1 cellular context compared by ENCODE assay signal in the genomic region with DNA sequence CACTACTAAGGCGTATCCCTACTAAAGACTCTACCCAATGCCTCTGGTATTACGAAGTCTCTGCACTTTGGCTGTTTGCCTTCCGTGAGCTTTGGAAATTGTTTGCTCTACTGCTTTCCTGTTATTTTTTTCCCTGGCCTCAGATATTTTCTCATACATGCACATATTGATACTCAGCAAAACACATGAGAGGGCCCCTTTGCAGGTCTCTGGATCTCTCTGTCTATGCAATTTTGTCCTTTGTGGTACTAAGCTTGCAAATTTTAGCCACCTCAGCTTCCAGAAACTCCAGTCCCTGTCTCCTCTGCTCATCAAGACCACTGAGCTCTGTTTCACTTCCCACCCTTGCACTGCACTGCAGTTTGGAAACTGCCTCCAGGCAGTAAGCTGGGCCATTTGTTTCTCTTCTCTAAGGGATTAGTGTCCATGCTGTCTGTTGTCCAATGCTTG.
TF ChIP-seq lines count a peak whose summit lies in the region.

No MANE protein-coding gene starts in this region.

TF ChIP-seq in SK-N-SH, 30 proteins besides CTCF, POLR2A, EP300 and RAD21 (continued from another document):
- TF ChIP-seq JUND (IDR thresholded peaks at IDR 0.05) (no peak), RXRA (IDR thresholded peaks at IDR 0.05; ENCODE audit: borderline replicate concordance, low read depth) (no peak), SIN3A (IDR thresholded peaks at IDR 0.05; ENCODE audit: borderline replicate concordance, low read depth, low read length) (no peak), MEF2A (IDR thresholded peaks at IDR 0.05; ENCODE audit: borderline replicate concordance, low read depth) (no peak)
